Comparison of ENCODE assay signal across 11 cellular contexts in genomic region chr20:42204261-42204660, GRCh38.
DNase-seq lines count a peak whose midpoint lies in the region; ATAC-seq and TF ChIP-seq lines count a peak whose summit lies in the region.
"Had no signal": no experiment of that assay in that cellular context is flagged by ENCODE, and none has a peak within 500 bp of the region (broad histone marks: within the 10 kb centered on the region; RNA-seq: fewer than 3 reads in every experiment).

No MANE protein-coding gene starts in this region.

- H3K9me3 Mint-ChIP-seq in WTC11 (peaks cover 16% of the 10 kb centered on the region), nephron progenitor cell (peaks cover 5% of the 10 kb centered on the region)
- peaks cover 3% of the 10 kb centered on the region for H3K9me3 Mint-ChIP-seq in activated T-helper 17 cell treated with anti-CD3 and anti-CD28 coated beads, Interleukin-2, amount 50 U/mL, for 72 hours

- no peaks in the 10 kb centered on the region for H3F3A ChIP-seq in DOHH2 (ENCODE audit: control insufficient read depth, insufficient read depth)

- H3K4me3 Mint-ChIP-seq in WTC11 (no peak overlapping the region), nephron progenitor cell (no peak overlapping the region)
- H3K4me3 Mint-ChIP-seq in activated T-helper 17 cell treated with anti-CD3 and anti-CD28 coated beads, Interleukin-2, amount 50 U/mL, for 72 hours: no peak overlapping the region

- intact Hi-C loops in cardiac septum (cut with DNase I): no loop called here

- H3K4me3 ChIP-seq in DOHH2 (ENCODE audit: low read length): no peak overlapping the region
- H3K4me3 ChIP-seq: tibial artery had no signal

- DNase-seq in KBM-7 (peak; percentile 14), WTC11 (ENCODE audit: low spot score) (peak; percentile 15), nephron progenitor cell (peak; percentile 13), cardiac septum (ENCODE audit: low spot score) (no peak)
- DNase-seq in stimulated activated CD4-positive, alpha-beta T cell treated with anti-CD3 and anti-CD28 coated beads, Interleukin-2, amount 100 ng/mL, for 48 hours: no peak
- no peak for DNase-seq in activated CD8-positive, alpha-beta memory T cell treated with anti-CD3 and anti-CD28 coated beads, Interleukin-2, amount 50 U/mL, for 48 hours
- DNase-seq: activated T-cell treated with anti-CD3 and anti-CD28 coated beads, Interleukin-2, amount 50 U/mL, for 48 hours; DMS79; tibial artery had no signal

- POLR2A ChIA-PET in WTC11 (lab: Charles Lee): no interaction called here

- H3K4me1 Mint-ChIP-seq in WTC11 (peaks cover 13% of the 10 kb centered on the region), nephron progenitor cell (peaks cover 4% of the 10 kb centered on the region)
- no peaks in the 10 kb centered on the region for H3K4me1 Mint-ChIP-seq in activated T-helper 17 cell treated with anti-CD3 and anti-CD28 coated beads, Interleukin-2, amount 50 U/mL, for 72 hours

- H3K79me2 ChIP-seq in DOHH2 (ENCODE audit: control insufficient read depth, low read length): no peaks in the 10 kb centered on the region

- no peaks in the 10 kb centered on the region for H3K9me3 ChIP-seq in DOHH2 (ENCODE audit: control insufficient read depth, insufficient read depth, low read length)
- H3K9me3 ChIP-seq: tibial artery had no signal

- H3K9me2 ChIP-seq in DOHH2 (replicated peaks; ENCODE audit: control insufficient read depth, low read length): no peaks in the 10 kb centered on the region

- H3K36me3 Mint-ChIP-seq in WTC11 (peaks cover 9% of the 10 kb centered on the region), nephron progenitor cell (ENCODE audit: low read depth) (no peaks in the 10 kb centered on the region)
- H3K36me3 Mint-ChIP-seq in activated T-helper 17 cell treated with anti-CD3 and anti-CD28 coated beads, Interleukin-2, amount 50 U/mL, for 72 hours (ENCODE audit: low read depth): no peaks in the 10 kb centered on the region

- no peak overlapping the region for H3K4me2 ChIP-seq in DOHH2 (ENCODE audit: low read length)

- no peak overlapping the region for H3K27ac Mint-ChIP-seq in WTC11
- no peak overlapping the region for H3K27ac Mint-ChIP-seq in nephron progenitor cell
- no peak overlapping the region for H3K27ac Mint-ChIP-seq in activated T-helper 17 cell treated with anti-CD3 and anti-CD28 coated beads, Interleukin-2, amount 50 U/mL, for 72 hours

- no peaks in the 10 kb centered on the region for H3K27me3 ChIP-seq in DOHH2 (ENCODE audit: control insufficient read depth, low read length)
- H3K27me3 ChIP-seq: tibial artery had no signal

- no peaks in the 10 kb centered on the region for H3K36me3 ChIP-seq in DOHH2 (ENCODE audit: control insufficient read depth, low read length)
- H3K36me3 ChIP-seq: tibial artery had no signal

- H3K4me1 ChIP-seq in DOHH2 (ENCODE audit: control insufficient read depth, low read length): no peaks in the 10 kb centered on the region
- H3K4me1 ChIP-seq: tibial artery had no signal

- peaks cover 4% of the 10 kb centered on the region for H3K27me3 Mint-ChIP-seq in WTC11 (ENCODE audit: low read depth)
- peaks cover 12% of the 10 kb centered on the region for H3K27me3 Mint-ChIP-seq in nephron progenitor cell (ENCODE audit: low read depth, poor library complexity)
- no peaks in the 10 kb centered on the region for H3K27me3 Mint-ChIP-seq in activated T-helper 17 cell treated with anti-CD3 and anti-CD28 coated beads, Interleukin-2, amount 50 U/mL, for 72 hours

- in situ Hi-C loops in KBM-7 (cut with MboI; ENCODE audit: low pct_unique_long_range_greater_than_20kb, low sequenced_read_pairs): no loop called here

- no peak for ATAC-seq in WTC11
- no peak for ATAC-seq in activated T-helper 17 cell treated with anti-CD3 and anti-CD28 coated beads, Interleukin-2, amount 50 U/mL, for 72 hours (replicated peaks)

- CTCF ChIA-PET in WTC11 (lab: Charles Lee): interaction anchor here (1.0 to 1.5 kb wide), 3 partner anchors 15 to 1205 kb away, joined by 3 to 7 read pairs (median 3); no protein-coding TSS in a partner anchor

- H4K20me1 ChIP-seq in DOHH2 (ENCODE audit: control insufficient read depth, insufficient read depth, low read depth, low read length): no peaks in the 10 kb centered on the region

- no peak overlapping the region for H3K27ac ChIP-seq in DOHH2 (ENCODE audit: low read depth, low read length)
- H3K27ac ChIP-seq: tibial artery had no signal

- TF ChIP-seq CTCF in DOHH2 (IDR thresholded peaks at IDR 0.05; ENCODE audit: low read depth, low read length, poor library complexity, severe bottlenecking) (peak; percentile 16), WTC11 (IDR thresholded peaks at IDR 0.05) (no peak), nephron progenitor cell (IDR thresholded peaks at IDR 0.05) (peak; percentile 44)

TF ChIP-seq in WTC11, 78 proteins besides CTCF, POLR2A, EP300 and RAD21:
- TF ChIP-seq ZNF317 (CRISPR knock-in tag; IDR thresholded peaks at IDR 0.05; ENCODE audit: borderline replicate concordance, low read depth) (no peak), CREB1 (CRISPR knock-in tag; IDR thresholded peaks at IDR 0.05) (no peak), ZNF281 (CRISPR knock-in tag; IDR thresholded peaks at IDR 0.05) (no peak), ZNF671 (CRISPR knock-in tag; IDR thresholded peaks at IDR 0.05) (no peak), IRF2 (CRISPR knock-in tag; IDR thresholded peaks at IDR 0.05; ENCODE audit: borderline replicate concordance, low read depth) (no peak), HMGA2 (CRISPR knock-in tag; IDR thresholded peaks at IDR 0.05) (no peak), ZSCAN18 (CRISPR knock-in tag; IDR thresholded peaks at IDR 0.05) (no peak), ZNF121 (CRISPR knock-in tag; IDR thresholded peaks at IDR 0.05) (no peak), ZBTB21 (CRISPR knock-in tag; IDR thresholded peaks at IDR 0.05; ENCODE audit: borderline replicate concordance) (no peak), MYBL2 (CRISPR knock-in tag; IDR thresholded peaks at IDR 0.05) (no peak)

Comparison
In these comparisons a context has a peak if more than half of its experiments do, and no peak if none do; other contexts are left out.
1. DNase-seq: peak in KBM-7 (single experiment), WTC11 (single experiment) and nephron progenitor cell (single experiment); none in stimulated activated CD4-positive, alpha-beta T cell treated with anti-CD3 and anti-CD28 coated beads, Interleukin-2, amount 100 ng/mL, for 48 hours (0 of 2), cardiac septum (single experiment) and activated CD8-positive, alpha-beta memory T cell treated with anti-CD3 and anti-CD28 coated beads, Interleukin-2, amount 50 U/mL, for 48 hours (single experiment).